8 cellular contexts compared by ENCODE assay signal in the genomic region with DNA sequence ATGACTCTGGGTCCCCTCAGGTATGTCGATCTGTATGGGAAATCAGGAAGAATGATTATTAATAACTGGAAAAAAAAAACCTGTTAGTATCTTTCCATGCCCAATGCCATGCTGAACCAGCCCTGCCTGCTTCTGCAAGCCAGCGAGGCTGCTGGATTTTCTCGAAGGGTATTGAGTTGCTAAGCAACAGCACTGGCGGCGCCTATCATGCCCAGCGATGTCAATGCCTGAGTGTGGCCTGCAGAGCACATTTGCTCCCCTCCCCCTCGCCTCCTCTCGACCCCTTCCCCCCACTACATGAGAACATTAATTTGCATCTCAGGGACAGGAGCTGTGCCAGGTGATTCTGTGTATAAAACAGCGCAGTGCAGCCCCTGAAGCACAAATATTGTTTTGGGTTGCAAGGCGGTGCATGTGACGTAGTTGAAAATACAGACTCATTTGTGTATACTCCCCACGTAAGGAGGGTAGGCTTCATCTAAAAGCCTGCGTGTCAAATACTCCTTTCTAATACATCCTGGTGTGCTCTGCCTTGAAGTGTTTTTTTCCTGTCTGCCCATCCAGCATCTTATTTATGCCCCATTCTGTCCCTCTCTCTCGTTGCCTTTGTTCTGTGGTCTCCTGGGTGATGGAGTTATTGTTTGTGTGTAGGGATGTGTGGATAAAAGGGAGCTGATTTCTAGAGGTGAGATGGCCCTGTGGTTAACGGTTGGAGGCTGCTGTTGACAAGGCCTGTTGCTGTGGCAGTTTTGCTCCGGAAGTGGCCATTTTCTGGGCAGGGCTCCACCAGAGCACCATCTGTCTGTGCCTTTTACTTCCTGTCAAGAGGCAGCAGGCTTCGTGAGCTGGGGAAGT. TPM values are rescaled to one million over a fixed set of nuclear protein-coding genes. Genes with fewer than 3 reads are reported as not detected.
DNase-seq lines count a peak whose midpoint lies in the region; ATAC-seq, FAIRE-seq and TF ChIP-seq lines count a peak whose summit lies in the region.

No MANE protein-coding gene starts in this region.

- TF ChIP-seq CTCF in GM10266 (IDR thresholded peaks at IDR 0.05; ENCODE audit: control insufficient read depth, insufficient read depth, low read depth, missing control alignments) = no peak
- no peak for TF ChIP-seq CTCF in astrocyte (IDR thresholded peaks at IDR 0.05; ENCODE audit: insufficient read depth, low read depth, low read length)

- no peaks in the 10 kb centered on the region for H4K20me1 ChIP-seq in astrocyte (ENCODE audit: insufficient read depth, low read length)

- H3K4me1 ChIP-seq in astrocyte (ENCODE audit: insufficient read depth, low read length) (peaks cover 17% of the 10 kb centered on the region), iPS DF 6.9 (ENCODE audit: control insufficient read depth, insufficient read depth, low read length) (peaks cover 8% of the 10 kb centered on the region; the same call in 1 of the 2 replicates), small intestine (ENCODE audit: control insufficient read depth in 2 of 2, insufficient read depth in 1 of 2, low read depth in 1 of 2, low read length in 1 of 2) (peaks cover 4 to 8% of the 10 kb centered on the region in 2 donors)

- H3K27ac ChIP-seq in astrocyte (ENCODE audit: low read depth, low read length) (peak overlapping the region; percentile 73), iPS DF 6.9 (ENCODE audit: low read length) (no peak overlapping the region), small intestine (ENCODE audit: low read depth in 1 of 2, low read length in 1 of 2) (peak overlapping the region; percentile 45 to 90)

- peak; percentile 50 for ATAC-seq in HG02571 (IDR thresholded peaks at IDR 0.05; ENCODE audit: unreplicated experiment)

- H3K9me3 ChIP-seq in astrocyte (ENCODE audit: insufficient read depth, low read depth, low read length) = no peaks in the 10 kb centered on the region
- H3K9me3 ChIP-seq in iPS DF 6.9 (ENCODE audit: control insufficient read depth, insufficient read depth, low read length) = no peaks in the 10 kb centered on the region
- H3K9me3 ChIP-seq in small intestine (ENCODE audit: control insufficient read depth, low read depth) = no peaks in the 10 kb centered on the region

- H3K27me3 ChIP-seq in astrocyte (ENCODE audit: insufficient read depth, low read length) (no peaks in the 10 kb centered on the region), iPS DF 6.9 (ENCODE audit: control insufficient read depth, insufficient read depth, low read length) (no peaks in the 10 kb centered on the region), small intestine (ENCODE audit: control insufficient read depth in 2 of 2, insufficient read depth in 2 of 2, low read length in 2 of 2) (no peaks in the 10 kb centered on the region)

- no peaks in the 10 kb centered on the region for H3K36me3 ChIP-seq in astrocyte (ENCODE audit: insufficient read depth, low read length)
- no peaks in the 10 kb centered on the region for H3K36me3 ChIP-seq in iPS DF 6.9 (ENCODE audit: control insufficient read depth, insufficient read depth, low read length)
- no peaks in the 10 kb centered on the region for H3K36me3 ChIP-seq in small intestine (ENCODE audit: control insufficient read depth in 2 of 2, insufficient read depth in 2 of 2, low read length in 2 of 2)

- peaks cover 53% of the 10 kb centered on the region for H3K36me3 Mint-ChIP-seq in T-helper 2 cell treated with Interferon-gamma antibody and Interleukin-4, amounts not matched to agents 5 μg/mL and 100 μg/mL, for 36 hours (ENCODE audit: low read depth)
- no peaks in the 10 kb centered on the region for H3K36me3 Mint-ChIP-seq in astrocyte (ENCODE audit: low read depth, unreplicated experiment)

- H3K4me2 ChIP-seq in astrocyte (ENCODE audit: low read length) = peak overlapping the region; percentile 83

- FAIRE-seq in astrocyte (lab: Jason Lieb, UNC) = no peak
- no peak for FAIRE-seq in small intestine (lab: Jason Lieb, UNC)

- H3K9ac ChIP-seq in astrocyte (ENCODE audit: low read length) = peak overlapping the region; percentile 64

- peak; percentile 52 for DNase-seq in GM10266 (ENCODE audit: extremely low spot score)
- peak; percentile 74 to 99 (median 93) for DNase-seq in NCI-H1417 (lab: John Stamatoyannopoulos, UW)
- peak; percentile 88 for DNase-seq in T-helper 2 cell treated with Interferon-gamma antibody and Interleukin-4, amounts not matched to agents 5 μg/mL and 100 μg/mL, for 36 hours (ENCODE audit: low spot score)
- peak; percentile 49 for DNase-seq in astrocyte (ENCODE audit: low read depth)
- peak; percentile 64 for DNase-seq in iPS DF 6.9 (ENCODE audit: low read depth, low spot score)
- peak; percentile 69 for DNase-seq in small intestine
- no peak for DNase-seq in hepatic stellate cell (ENCODE audit: low spot score)

- H3K4me1 Mint-ChIP-seq in T-helper 2 cell treated with Interferon-gamma antibody and Interleukin-4, amounts not matched to agents 5 μg/mL and 100 μg/mL, for 36 hours (ENCODE audit: low read depth) = peaks cover 64% of the 10 kb centered on the region
- peaks cover 24% of the 10 kb centered on the region for H3K4me1 Mint-ChIP-seq in astrocyte (ENCODE audit: low read depth, unreplicated experiment)

- peak overlapping the region; percentile 99 for H3K27ac Mint-ChIP-seq in T-helper 2 cell treated with Interferon-gamma antibody and Interleukin-4, amounts not matched to agents 5 μg/mL and 100 μg/mL, for 36 hours
- peak overlapping the region; percentile 92 for H3K27ac Mint-ChIP-seq in astrocyte (ENCODE audit: unreplicated experiment)

- H3K27me3 Mint-ChIP-seq in T-helper 2 cell treated with Interferon-gamma antibody and Interleukin-4, amounts not matched to agents 5 μg/mL and 100 μg/mL, for 36 hours (ENCODE audit: low read depth) = no peaks in the 10 kb centered on the region
- no peaks in the 10 kb centered on the region for H3K27me3 Mint-ChIP-seq in astrocyte (ENCODE audit: low read depth, unreplicated experiment)

- WGBS in iPS DF 6.9 (ENCODE audit: insufficient coverage, insufficient read length) = no CpG with 5 or more reads among the region's 17 CpGs
- 32 to 40% (median 34%) methylated on average over 17 of the region's 17 CpGs for WGBS in small intestine, 3 donors

- peak overlapping the region; percentile 73 for H3K4me3 Mint-ChIP-seq in T-helper 2 cell treated with Interferon-gamma antibody and Interleukin-4, amounts not matched to agents 5 μg/mL and 100 μg/mL, for 36 hours
- H3K4me3 Mint-ChIP-seq in astrocyte (ENCODE audit: unreplicated experiment) = peak overlapping the region; percentile 66

- peaks cover 12% of the 10 kb centered on the region for H3K9me3 Mint-ChIP-seq in T-helper 2 cell treated with Interferon-gamma antibody and Interleukin-4, amounts not matched to agents 5 μg/mL and 100 μg/mL, for 36 hours
- peaks cover 6% of the 10 kb centered on the region for H3K9me3 Mint-ChIP-seq in astrocyte (ENCODE audit: unreplicated experiment)

- H3K79me2 ChIP-seq in astrocyte (ENCODE audit: insufficient read depth, low read length) = no peaks in the 10 kb centered on the region

- peak overlapping the region; percentile 83 for H2AFZ ChIP-seq in astrocyte (ENCODE audit: low read depth, low read length)

- H3K4me3 ChIP-seq in astrocyte (ENCODE audit: insufficient read depth, low read depth, low read length) (peak overlapping the region; percentile 55), iPS DF 6.9 (ENCODE audit: low read length) (no peak overlapping the region), small intestine (ENCODE audit: low read depth in 1 of 2, low read length in 2 of 2) (no peak overlapping the region)

RNA-seq across cellular contexts. Expression of a gene that starts 32.7 kb away (rescaled TPM):
- total RNA-seq in astrocyte = 163 and 171 TPM in 2 replicates
- 100 to 1,000 TPM; 458 to 904 (median 722) TPM for polyA plus RNA-seq in small intestine
